ENCODE assay signal across 8 cellular contexts in the genomic region with DNA sequence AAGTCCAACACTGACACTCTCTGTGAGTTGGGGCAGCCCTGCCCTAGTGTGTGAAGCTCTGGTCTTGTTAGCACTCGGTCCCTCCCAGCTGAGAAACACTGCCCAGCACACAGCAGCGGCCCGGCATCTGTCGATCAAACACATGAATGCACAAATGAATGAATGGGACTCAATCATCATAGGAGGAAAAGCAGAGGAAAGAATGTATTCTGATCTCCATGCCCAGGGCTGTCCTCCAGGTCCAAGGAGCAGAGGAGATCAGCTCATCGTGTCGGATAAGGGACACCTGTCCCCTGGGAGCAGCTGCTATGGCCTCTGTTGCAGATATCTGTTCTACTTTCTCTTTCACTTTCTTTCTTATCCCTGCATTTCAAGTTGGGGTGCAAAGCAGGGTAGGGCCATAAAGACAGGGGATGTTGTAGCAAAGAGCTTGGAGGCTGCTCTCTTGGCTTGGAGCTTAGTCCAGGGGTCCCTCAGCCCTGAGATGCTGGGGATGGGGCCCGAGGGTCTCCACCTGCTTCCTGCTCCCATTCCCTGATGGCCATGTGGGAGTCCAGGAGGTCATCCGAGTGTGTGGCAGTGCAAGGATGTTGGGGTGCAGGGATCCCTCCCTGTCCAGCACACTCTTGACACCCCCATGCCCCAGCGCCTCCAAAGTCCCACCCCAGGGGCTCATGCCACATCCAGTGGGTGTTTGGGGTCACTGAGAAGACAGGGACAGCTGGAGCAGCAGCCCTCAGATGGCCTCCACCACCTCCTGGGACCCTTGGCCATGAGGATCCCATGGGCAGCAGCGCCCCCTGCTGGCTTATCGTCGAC.
DNase-seq lines count a peak whose midpoint lies in the region; ATAC-seq, FAIRE-seq and TF ChIP-seq lines count a peak whose summit lies in the region.

No MANE protein-coding gene starts in this region.

- H3K27ac ChIP-seq in Karpas-422 (ENCODE audit: low read length) = no peak overlapping the region

- peak overlapping the region; percentile 42 for H3K9ac ChIP-seq in Karpas-422 (ENCODE audit: low read length)

- TF ChIP-seq CTCF in CD14-positive monocyte (IDR thresholded peaks at IDR 0.05) = peak; percentile 74
- TF ChIP-seq CTCF in D721Med (IDR thresholded peaks at IDR 0.05; ENCODE audit: insufficient read depth, missing control alignments) = no peak

- no peaks in the 10 kb centered on the region for H4K20me1 ChIP-seq in Karpas-422 (ENCODE audit: insufficient read depth, low read depth, low read length)

- no peaks in the 10 kb centered on the region for H3K36me3 ChIP-seq in Karpas-422 (ENCODE audit: insufficient read depth, low read length)

- no peaks in the 10 kb centered on the region for H3K36me3 Mint-ChIP-seq in CD14-positive monocyte

- no peaks in the 10 kb centered on the region for H3K9me3 ChIP-seq in Karpas-422 (ENCODE audit: low read length)

- no peaks in the 10 kb centered on the region for H3K27me3 ChIP-seq in Karpas-422 (ENCODE audit: low read length)

- peaks cover 57% of the 10 kb centered on the region for H3K4me1 Mint-ChIP-seq in CD14-positive monocyte

- H3K4me2 ChIP-seq in Karpas-422 (ENCODE audit: low read depth, low read length, poor library complexity, severe bottlenecking) = peak overlapping the region; percentile 34

- ATAC-seq in left ventricle myocardium superior = peak; percentile 42
- ATAC-seq in GM21447 (IDR thresholded peaks at IDR 0.05; ENCODE audit: unreplicated experiment) = no peak

- H3K79me2 ChIP-seq in Karpas-422 (ENCODE audit: low read length) = no peaks in the 10 kb centered on the region

- peak overlapping the region; percentile 34; the same call in 1 of the 2 replicates for H2AFZ ChIP-seq in Karpas-422 (ENCODE audit: low read length)

- no peaks in the 10 kb centered on the region for H3K9me2 ChIP-seq in Karpas-422 (replicated peaks; ENCODE audit: insufficient read depth, low read length)

- H3K27ac Mint-ChIP-seq in CD14-positive monocyte = peak overlapping the region; percentile 9 to 99 (median 82)

- H3K4me3 ChIP-seq in Karpas-422 (ENCODE audit: low read length) = no peak overlapping the region; the same call in none of the 2 replicates

- FAIRE-seq in D721Med (lab: Jason Lieb, UNC) = no peak

- peaks cover 0 to 3% (median 0%) of the 10 kb centered on the region in 7 donors for H3K9me3 Mint-ChIP-seq in CD14-positive monocyte

- DNase-seq in CD14-positive monocyte (ENCODE audit: low spot score) (no peak), Karpas-422 (peak; percentile 83), activated T-cell treated with anti-CD3 and anti-CD28 coated beads for 1 hour (ENCODE audit: low read depth) (peak; percentile 49), left ventricle myocardium superior (peak; percentile 53), D721Med (ENCODE audit: insufficient read length, low spot score) (no peak), NCI-H2081 treated with DMSO at 0.1 percent for 48 hours (lab: John Stamatoyannopoulos, UW) (no peak)
- peak in 2 of 3 donors; percentile 9 to 49 for DNase-seq in stimulated activated CD4-positive, alpha-beta T cell treated with anti-CD3 and anti-CD28 coated beads, TNF-alpha, amount 100 ng/mL, for 1 hour (ENCODE audit: low read depth in 3 of 3, low spot score in 1 of 3)

- peaks cover 35% of the 10 kb centered on the region for H3K4me1 ChIP-seq in Karpas-422 (ENCODE audit: low read length)

- intact Hi-C loops in CD14-positive monocyte (cut with micrococcal nuclease) = loop anchor here (1.0 to 10.0 kb wide), 3 partner anchors 82 to 166 kb away; no protein-coding TSS in a partner anchor
- intact Hi-C loops in left ventricle myocardium superior (cut with micrococcal nuclease) = loop anchor here (10.0 kb wide), 1 partner anchor 162 kb away; no protein-coding TSS in a partner anchor

- peaks cover 0 to 5% (median 3%) of the 10 kb centered on the region in 3 donors for H3K27me3 Mint-ChIP-seq in CD14-positive monocyte (ENCODE audit: low read depth in 3 of 3)

- peak overlapping the region in 1 of 2 donors; percentile 12 for H3K4me3 Mint-ChIP-seq in CD14-positive monocyte

Comparison
In these comparisons a context has a peak if more than half of its experiments do, and no peak if none do; other contexts are left out.
1. DNase-seq: peak in Karpas-422 (single experiment), activated T-cell treated with anti-CD3 and anti-CD28 coated beads for 1 hour (single experiment), left ventricle myocardium superior (single experiment) and stimulated activated CD4-positive, alpha-beta T cell treated with anti-CD3 and anti-CD28 coated beads, TNF-alpha, amount 100 ng/mL, for 1 hour (2 of 3); none in CD14-positive monocyte (single experiment), D721Med (single experiment) and NCI-H2081 treated with DMSO at 0.1 percent for 48 hours (single experiment).